Comparison of ENCODE assay signal across 8 cellular contexts in the genomic region with DNA sequence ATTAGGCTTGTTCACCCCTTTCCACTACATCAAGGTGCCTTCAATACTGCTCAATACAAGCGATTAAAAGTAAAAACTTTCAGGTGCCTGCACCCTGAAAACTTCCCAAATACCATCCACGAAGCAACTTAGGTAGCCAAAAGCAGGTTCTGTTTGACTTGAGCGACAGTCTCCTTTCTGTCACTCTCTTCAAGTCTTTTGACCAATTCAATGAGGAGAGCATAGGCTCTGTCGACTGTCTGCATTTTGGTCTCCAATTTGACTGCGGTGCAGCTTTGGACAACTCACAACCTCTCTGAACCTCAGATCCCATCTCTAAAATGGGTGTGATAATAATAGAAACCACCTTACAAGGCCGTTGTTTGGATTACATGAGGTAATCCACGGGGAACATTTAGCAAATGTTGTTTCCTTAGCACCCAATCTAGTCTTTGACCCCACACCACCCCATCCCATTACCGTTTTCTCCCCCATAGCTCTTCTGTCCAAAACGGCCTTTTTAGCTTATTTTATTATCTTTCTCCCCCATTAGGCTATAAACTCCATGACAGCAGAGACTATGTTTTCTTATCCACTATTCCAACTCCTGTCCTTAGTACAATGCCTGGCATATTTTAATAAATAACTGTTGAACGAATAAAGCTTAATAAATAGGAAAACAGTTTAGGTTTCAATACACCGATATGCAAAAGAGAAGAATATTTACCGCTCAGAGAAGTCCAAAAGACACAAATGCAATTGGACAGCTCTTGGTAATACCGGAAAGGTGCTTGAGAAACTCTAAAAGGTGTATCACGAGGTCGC. TPM values are rescaled to one million over a fixed set of nuclear protein-coding genes. Genes with fewer than 3 reads are reported as not detected.
DNase-seq lines count a peak whose midpoint lies in the region; ATAC-seq and TF ChIP-seq lines count a peak whose summit lies in the region.

No MANE protein-coding gene starts in this region.

- peaks cover 27 to 43% (median 42%) of the 10 kb centered on the region in 3 donors for H3K4me1 Mint-ChIP-seq in IgD-negative memory B cell
- H3K4me1 Mint-ChIP-seq in chondrocyte (ENCODE audit: low read depth) = peaks cover 31% of the 10 kb centered on the region
- H3K4me1 Mint-ChIP-seq in naive B cell = peaks cover 33 to 54% (median 46%) of the 10 kb centered on the region in 3 donors

- ATAC-seq in naive B cell (ENCODE audit: low read depth in 2 of 2) (no peak), HG03439 (IDR thresholded peaks at IDR 0.05; ENCODE audit: unreplicated experiment) (no peak)

- H3K4me3 Mint-ChIP-seq in IgD-negative memory B cell (peak overlapping the region; percentile 92 to 100 (median 98)), chondrocyte (ENCODE audit: unreplicated experiment) (peak overlapping the region; percentile 83), naive B cell (peak overlapping the region; percentile 88 to 97 (median 94))

- H3K4me3 ChIP-seq in AG04449 (ENCODE audit: low read depth, low read length) = peak overlapping the region; percentile 92

- CTCF ChIA-PET in AG04449 (lab: Yijun Ruan, JAX) = interaction anchor here (0.8 to 3.5 kb wide), 7 partner anchors 8 to 65 kb away, joined by 3 to 20 read pairs (median 3); a partner anchor contains a TSS

- no peaks in the 10 kb centered on the region for H3K27me3 Mint-ChIP-seq in IgD-negative memory B cell
- no peaks in the 10 kb centered on the region for H3K27me3 Mint-ChIP-seq in chondrocyte (ENCODE audit: low read depth)
- H3K27me3 Mint-ChIP-seq in naive B cell = no peaks in the 10 kb centered on the region

- H3K36me3 Mint-ChIP-seq in IgD-negative memory B cell (peaks cover 2% of the 10 kb centered on the region), chondrocyte (ENCODE audit: low read depth) (peaks cover 14% of the 10 kb centered on the region), naive B cell (peaks cover 4 to 8% of the 10 kb centered on the region in 2 donors)

- H3K9me3 Mint-ChIP-seq in IgD-negative memory B cell (no peaks in the 10 kb centered on the region), chondrocyte (ENCODE audit: low read depth) (no peaks in the 10 kb centered on the region), naive B cell (no peaks in the 10 kb centered on the region)

- POLR2A ChIA-PET in AG04449 (lab: Yijun Ruan, JAX) = interaction anchor here (1.2 to 1.7 kb wide), 3 partner anchors 10 to 64 kb away, joined by 3 to 4 read pairs (median 3); no protein-coding TSS in a partner anchor

- DNase-seq in AG04449 (ENCODE audit: low read depth, low spot score) (no peak), chondrocyte (ENCODE audit: low spot score) (no peak), naive B cell (no peak), NCI-H446 (lab: John Stamatoyannopoulos, UW) (no peak), RKO (ENCODE audit: low spot score) (no peak), SHP77 treated with DMSO at 0.1 percent for 48 hours (lab: John Stamatoyannopoulos, UW) (no peak)

- TF ChIP-seq CTCF in AG04449 (IDR thresholded peaks at IDR 0.05; ENCODE audit: insufficient read depth, low read length, missing control alignments) (no peak), chondrocyte (IDR thresholded peaks at IDR 0.05) (no peak)

- H3K27ac Mint-ChIP-seq in IgD-negative memory B cell (peak overlapping the region; percentile 98 to 100 (median 99)), chondrocyte (ENCODE audit: unreplicated experiment) (peak overlapping the region; percentile 98), naive B cell (peak overlapping the region; percentile 99 to 100 (median 99))

RNA-seq across cellular contexts. Expression of a gene that starts 1.0 kb away (rescaled TPM):
- polyA plus RNA-seq in IgD-negative memory B cell (38.4 TPM), naive B cell (ENCODE audit: low read depth in 6 of 6) (10 to 100 TPM; 28.6 to 54.3 (median 34.5) TPM)
- 50.8 to 61.5 TPM (median 54.4 TPM) in 3 replicates for total RNA-seq in chondrocyte

RNA-seq across cellular contexts. Expression of a gene that starts 8.1 kb away (rescaled TPM):
- polyA plus RNA-seq in IgD-negative memory B cell = 79.2 TPM
- 29.3 to 32.9 TPM (median 32.3 TPM) in 3 replicates for total RNA-seq in chondrocyte
- 10 to 100 TPM; 12.8 to 65.6 (median 38.0) TPM for polyA plus RNA-seq in naive B cell (ENCODE audit: low read depth in 6 of 6)
